Comparison of ENCODE assay signal across 19 cellular contexts in genomic region chr19:46368116-46368515, GRCh38. TPM values are rescaled to one million over a fixed set of nuclear protein-coding genes. Genes with fewer than 3 reads are reported as not detected.
"Had no signal": no experiment of that assay in that cellular context is flagged by ENCODE, and none has a peak within 500 bp of the region (broad histone marks: within the 10 kb centered on the region; RNA-seq: fewer than 3 reads in every experiment).

No MANE protein-coding gene starts in this region.

- H3K9me3 ChIP-seq: ascending aorta, left ventricle myocardium inferior, prostate gland, thoracic aorta had no signal

- H3K27me3 ChIP-seq: ascending aorta had no signal

- H3K36me3 ChIP-seq: prostate gland had no signal

- H3K27ac ChIP-seq: ascending aorta, prostate gland, skin epidermis, thoracic aorta had no signal

- H3K4me3 ChIP-seq: ascending aorta, left ventricle myocardium inferior, prostate gland, skin epidermis, thoracic aorta had no signal

- ATAC-seq: activated CD8-positive, alpha-beta T cell treated with anti-CD3 and anti-CD28 coated beads for 36 hours; activated T-cell treated with anti-CD3 and anti-CD28 coated beads, Interleukin-2, amount 50 U/mL, for 4 hours; right cardiac atrium; stimulated activated naive CD8-positive, alpha-beta T cell treated with anti-CD3 and anti-CD28 coated beads, Interleukin-15, amount 100 ng/mL, for 72 hours had no signal

- DNase-seq: activated B cell treated with CpG ODN at 0.5 μM for 24 hours; activated CD4-positive, alpha-beta T cell treated with anti-CD3 and anti-CD28 coated beads for 4 hours; activated CD8-positive, alpha-beta T cell treated with anti-CD3 and anti-CD28 coated beads for 36 hours; activated effector memory CD4-positive, alpha-beta T cell treated with Interleukin-2 at 50 U/mL for 16 hours; activated T-cell treated with anti-CD3 and anti-CD28 coated beads, Interleukin-2, amount 50 U/mL, for 4 hours; cortex of kidney; erythroblast; foreskin melanocyte; left ventricle myocardium inferior; mammary epithelial cell; midbrain; stimulated activated CD4-positive, alpha-beta T cell treated with anti-CD3 and anti-CD28 coated beads, Interleukin-15, amount 100 ng/mL, for 24 hours; stimulated activated CD4-positive, alpha-beta T cell treated with anti-CD3 and anti-CD28 coated beads, Interleukin-4, amount 100 ng/mL, for 1 hour had no signal

RNA-seq across cellular contexts. Expression of gene CCDC8, which starts 45.2 kb away (rescaled TPM):
- total RNA-seq: activated B cell treated with CpG ODN at 0.5 μM for 24 hours; activated CD8-positive, alpha-beta T cell treated with anti-CD3 and anti-CD28 coated beads for 36 hours had no signal
